1 cellular context compared by ENCODE assay signal in genomic region chrX:111090458-111090857, GRCh38.
TF ChIP-seq lines count a peak whose summit lies in the region.

No MANE protein-coding gene starts in this region.

TF ChIP-seq in SK-N-SH, 30 proteins besides CTCF, POLR2A, EP300 and RAD21 (continued from another document):
- TF ChIP-seq IRF3 (IDR thresholded peaks at IDR 0.05; ENCODE audit: low read depth, low read length) = no peak
- no peak for TF ChIP-seq CHD2 (IDR thresholded peaks at IDR 0.05; ENCODE audit: low read length, partially characterized antibody)
- no peak for TF ChIP-seq POLR2AphosphoS5 (IDR thresholded peaks at IDR 0.05; ENCODE audit: low read depth, low read length)
- TF ChIP-seq TAF1 (IDR thresholded peaks at IDR 0.05; ENCODE audit: borderline replicate concordance, low read depth, low read length) = no peak
- no peak for TF ChIP-seq PBX3 (IDR thresholded peaks at IDR 0.05)
- TF ChIP-seq, protein P1, sequence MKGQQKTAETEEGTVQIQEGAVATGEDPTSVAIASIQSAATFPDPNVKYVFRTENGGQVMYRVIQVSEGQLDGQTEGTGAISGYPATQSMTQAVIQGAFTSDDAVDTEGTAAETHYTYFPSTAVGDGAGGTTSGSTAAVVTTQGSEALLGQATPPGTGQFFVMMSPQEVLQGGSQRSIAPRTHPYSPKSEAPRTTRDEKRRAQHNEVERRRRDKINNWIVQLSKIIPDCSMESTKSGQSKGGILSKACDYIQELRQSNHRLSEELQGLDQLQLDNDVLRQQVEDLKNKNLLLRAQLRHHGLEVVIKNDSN (IDR thresholded peaks at IDR 0.05; ENCODE audit: borderline replicate concordance, low read depth) = no peak
- TF ChIP-seq, protein P2, sequence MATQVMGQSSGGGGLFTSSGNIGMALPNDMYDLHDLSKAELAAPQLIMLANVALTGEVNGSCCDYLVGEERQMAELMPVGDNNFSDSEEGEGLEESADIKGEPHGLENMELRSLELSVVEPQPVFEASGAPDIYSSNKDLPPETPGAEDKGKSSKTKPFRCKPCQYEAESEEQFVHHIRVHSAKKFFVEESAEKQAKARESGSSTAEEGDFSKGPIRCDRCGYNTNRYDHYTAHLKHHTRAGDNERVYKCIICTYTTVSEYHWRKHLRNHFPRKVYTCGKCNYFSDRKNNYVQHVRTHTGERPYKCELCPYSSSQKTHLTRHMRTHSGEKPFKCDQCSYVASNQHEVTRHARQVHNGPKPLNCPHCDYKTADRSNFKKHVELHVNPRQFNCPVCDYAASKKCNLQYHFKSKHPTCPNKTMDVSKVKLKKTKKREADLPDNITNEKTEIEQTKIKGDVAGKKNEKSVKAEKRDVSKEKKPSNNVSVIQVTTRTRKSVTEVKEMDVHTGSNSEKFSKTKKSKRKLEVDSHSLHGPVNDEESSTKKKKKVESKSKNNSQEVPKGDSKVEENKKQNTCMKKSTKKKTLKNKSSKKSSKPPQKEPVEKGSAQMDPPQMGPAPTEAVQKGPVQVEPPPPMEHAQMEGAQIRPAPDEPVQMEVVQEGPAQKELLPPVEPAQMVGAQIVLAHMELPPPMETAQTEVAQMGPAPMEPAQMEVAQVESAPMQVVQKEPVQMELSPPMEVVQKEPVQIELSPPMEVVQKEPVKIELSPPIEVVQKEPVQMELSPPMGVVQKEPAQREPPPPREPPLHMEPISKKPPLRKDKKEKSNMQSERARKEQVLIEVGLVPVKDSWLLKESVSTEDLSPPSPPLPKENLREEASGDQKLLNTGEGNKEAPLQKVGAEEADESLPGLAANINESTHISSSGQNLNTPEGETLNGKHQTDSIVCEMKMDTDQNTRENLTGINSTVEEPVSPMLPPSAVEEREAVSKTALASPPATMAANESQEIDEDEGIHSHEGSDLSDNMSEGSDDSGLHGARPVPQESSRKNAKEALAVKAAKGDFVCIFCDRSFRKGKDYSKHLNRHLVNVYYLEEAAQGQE (IDR thresholded peaks at IDR 0.05; ENCODE audit: low read depth, low read length) = no peak
- TF ChIP-seq RXRA (IDR thresholded peaks at IDR 0.05; ENCODE audit: borderline replicate concordance, low read depth) = no peak
- TF ChIP-seq USF2 (IDR thresholded peaks at IDR 0.05; ENCODE audit: borderline replicate concordance, low read depth, low read length) = no peak
